ENCODE assay signal across 12 cellular contexts in the genomic region with DNA sequence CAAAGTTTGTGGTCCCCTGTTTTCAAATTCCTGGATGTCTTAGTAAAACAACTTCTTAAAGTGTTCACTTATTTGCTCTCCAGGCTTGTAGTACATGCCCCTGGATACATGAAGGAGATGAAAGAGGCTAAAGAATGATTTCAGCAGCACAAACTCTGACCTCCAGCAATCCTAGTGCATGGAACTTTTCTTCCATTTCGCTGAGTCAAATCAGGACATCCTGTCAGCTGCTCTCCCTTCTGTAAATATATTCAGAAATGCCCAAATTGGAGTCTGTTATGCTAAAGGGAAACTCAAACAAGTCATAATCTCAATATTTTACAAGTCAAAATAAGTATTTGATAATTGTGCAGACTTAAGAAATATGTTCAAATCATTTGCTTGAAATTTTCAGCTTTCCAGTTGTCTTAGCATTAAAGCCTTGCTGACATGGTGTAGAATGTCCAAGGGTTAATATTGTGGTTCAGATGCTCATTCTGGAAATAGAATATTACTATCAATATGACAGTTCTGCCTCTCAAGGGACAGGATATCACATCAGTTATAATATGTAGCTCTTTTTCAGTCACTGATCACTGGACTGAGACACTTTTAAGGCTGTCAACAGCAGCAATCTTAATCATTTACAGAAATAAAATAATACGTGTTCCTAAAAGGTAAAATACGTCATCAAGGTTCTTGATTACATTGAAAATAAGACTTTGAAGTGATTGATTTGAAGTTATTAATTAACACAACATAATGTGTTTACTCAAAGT.
DNase-seq lines count a peak whose midpoint lies in the region; ATAC-seq, FAIRE-seq and TF ChIP-seq lines count a peak whose summit lies in the region.
"Had no signal": no experiment of that assay in that cellular context is flagged by ENCODE, and none has a peak within 500 bp of the region (broad histone marks: within the 10 kb centered on the region; RNA-seq: fewer than 3 reads in every experiment).

No MANE protein-coding gene starts in this region.

- no peaks in the 10 kb centered on the region for H3K27me3 Mint-ChIP-seq in osteocyte (ENCODE audit: unreplicated experiment)
- H3K27me3 Mint-ChIP-seq: naive thymus-derived CD4-positive, alpha-beta T cell had no signal

- H3K9me3 Mint-ChIP-seq in osteocyte (ENCODE audit: unreplicated experiment) = peaks cover 5% of the 10 kb centered on the region

- no peak for TF ChIP-seq CTCF in osteocyte (IDR thresholded peaks at IDR 0.05)
- no peak for TF ChIP-seq CTCF in omental fat pad (IDR thresholded peaks at IDR 0.05)

- no peak for DNase-seq in GM19239 (ENCODE audit: insufficient read length, low spot score)
- DNase-seq in osteocyte (ENCODE audit: extremely low spot score, unreplicated experiment) = no peak
- DNase-seq in HUDEP-2 (lab: John Stamatoyannopoulos, UW; ENCODE audit: unreplicated experiment in 76 of 76) = no peak
- no peak for DNase-seq in omental fat pad (ENCODE audit: low spot score)
- no peak for DNase-seq in stimulated activated naive CD4-positive, alpha-beta T cell (lab: John Stamatoyannopoulos, UW)
- no peak for DNase-seq in NCI-H146 (lab: John Stamatoyannopoulos, UW)
- DNase-seq: naive thymus-derived CD4-positive, alpha-beta T cell; NCI-H1048; PC-3 had no signal

- H3K4me1 Mint-ChIP-seq in osteocyte (ENCODE audit: unreplicated experiment) = peaks cover 14% of the 10 kb centered on the region
- H3K4me1 Mint-ChIP-seq: naive thymus-derived CD4-positive, alpha-beta T cell had no signal

- ATAC-seq in HG02759 (IDR thresholded peaks at IDR 0.05; ENCODE audit: unreplicated experiment) (peak; percentile 88), HG03520 (IDR thresholded peaks at IDR 0.05; ENCODE audit: unreplicated experiment) (peak; percentile 70), omental fat pad (ENCODE audit: low FRiP score) (no peak)
- ATAC-seq: HCT116; naive thymus-derived CD4-positive, alpha-beta T cell; PC-3 had no signal

- H3K36me3 Mint-ChIP-seq in osteocyte (ENCODE audit: unreplicated experiment) = no peaks in the 10 kb centered on the region
- H3K36me3 Mint-ChIP-seq: naive thymus-derived CD4-positive, alpha-beta T cell had no signal

- H3K27ac Mint-ChIP-seq in osteocyte (ENCODE audit: unreplicated experiment) = peak overlapping the region; percentile 77
- H3K27ac Mint-ChIP-seq: naive thymus-derived CD4-positive, alpha-beta T cell had no signal

- no peak overlapping the region for H3K4me3 Mint-ChIP-seq in osteocyte (ENCODE audit: unreplicated experiment)
- H3K4me3 Mint-ChIP-seq: naive thymus-derived CD4-positive, alpha-beta T cell had no signal

- peak; percentile 87 for FAIRE-seq in GM19239 (lab: Jason Lieb, UNC)
